In genomic region chr2:112881217-112882000, GRCh38 we compare ENCODE assay signal across 8 cellular contexts. TPM values are rescaled to one million over a fixed set of nuclear protein-coding genes. Genes with fewer than 3 reads are reported as not detected.
DNase-seq lines count a peak whose midpoint lies in the region; ATAC-seq and TF ChIP-seq lines count a peak whose summit lies in the region.

No MANE protein-coding gene starts in this region.

- intact Hi-C loops in activated CD4-positive, alpha-beta T cell treated with anti-CD3 and anti-CD28 coated beads for 36 hours (cut with DNase I, micrococcal nuclease) = loop anchor here in 1 of 2 experiments (10.0 kb wide), 1 partner anchor 277 kb away; no protein-coding TSS in a partner anchor
- intact Hi-C loops in transverse colon (cut with DNase I; ENCODE audit: low total_unique reads) = no loop called here

- no peaks in the 10 kb centered on the region for H4K20me1 ChIP-seq in Loucy (ENCODE audit: insufficient read depth, low read length, poor library complexity, severe bottlenecking)

- no peaks in the 10 kb centered on the region for H3K9me3 ChIP-seq in Loucy (ENCODE audit: insufficient read depth, low read depth, low read length)
- no peaks in the 10 kb centered on the region for H3K9me3 ChIP-seq in transverse colon

- no peaks in the 10 kb centered on the region for H3K27me3 Mint-ChIP-seq in activated CD4-positive, alpha-beta T cell treated with anti-CD3 and anti-CD28 coated beads for 36 hours

- TF ChIP-seq CTCF in Loucy (conservative IDR thresholded peaks at IDR 0.05; ENCODE audit: low read length) (no peak), astrocyte of the cerebellum (IDR thresholded peaks at IDR 0.05; ENCODE audit: low read depth, low read length, missing control alignments) (no peak), transverse colon (IDR thresholded peaks at IDR 0.05) (no peak)

- H3K9me3 Mint-ChIP-seq in activated CD4-positive, alpha-beta T cell treated with anti-CD3 and anti-CD28 coated beads for 36 hours (ENCODE audit: low read depth) = no peaks in the 10 kb centered on the region

- TF ChIP-seq POLR2A in transverse colon (IDR thresholded peaks at IDR 0.05) = no peak

- H3K36me3 Mint-ChIP-seq in activated CD4-positive, alpha-beta T cell treated with anti-CD3 and anti-CD28 coated beads for 36 hours (ENCODE audit: low read depth) = no peaks in the 10 kb centered on the region

- H3K4me1 ChIP-seq in Loucy (ENCODE audit: insufficient read depth, low read length, poor library complexity, severe bottlenecking) (peaks cover 22% of the 10 kb centered on the region), transverse colon (no peaks in the 10 kb centered on the region)

- H2AFZ ChIP-seq in Loucy (ENCODE audit: low read length) = peak overlapping the region; percentile 64; the same call in 1 of the 2 replicates

- in situ Hi-C loops in astrocyte of the cerebellum (cut with HindIII; ENCODE audit: low sequenced_read_pairs) = no loop called here
- in situ Hi-C loops in transverse colon (cut with MboI; ENCODE audit: low pct_ligation_motif_present in 1 of 4, low pct_unique_long_range_greater_than_20kb in 1 of 4, low sequenced_read_pairs in 3 of 4) = loop anchor here in 1 of 4 donors (25.0 kb wide), 1 partner anchor 119 kb away; the partner anchor contains the start of gene CKAP2L

- peak; percentile 76 for ATAC-seq in activated CD4-positive, alpha-beta T cell treated with anti-CD3 and anti-CD28 coated beads for 36 hours
- peak; percentile 73 for ATAC-seq in GM21717 (IDR thresholded peaks at IDR 0.05; ENCODE audit: unreplicated experiment)

- H3K27ac Mint-ChIP-seq in activated CD4-positive, alpha-beta T cell treated with anti-CD3 and anti-CD28 coated beads for 36 hours = no peak overlapping the region

- no peaks in the 10 kb centered on the region for H3F3A ChIP-seq in Loucy (ENCODE audit: low read depth)

- peaks cover 25% of the 10 kb centered on the region for H3K4me1 Mint-ChIP-seq in activated CD4-positive, alpha-beta T cell treated with anti-CD3 and anti-CD28 coated beads for 36 hours

- no peak for TF ChIP-seq EP300 in transverse colon (IDR thresholded peaks at IDR 0.05; ENCODE audit: low read depth)

- H3K27me3 ChIP-seq in Loucy (ENCODE audit: insufficient read depth, low read length, poor library complexity, severe bottlenecking) (no peaks in the 10 kb centered on the region), transverse colon (no peaks in the 10 kb centered on the region)

- POLR2A ChIA-PET in activated CD4-positive, alpha-beta T cell treated with anti-CD3 and anti-CD28 coated beads for 36 hours (lab: Charles Lee) = no interaction called here

- DNase-seq in activated CD4-positive, alpha-beta T cell treated with anti-CD3 and anti-CD28 coated beads for 36 hours = peak; percentile 69
- DNase-seq in activated CD4-positive, alpha-beta T cell treated with anti-CD3 and anti-CD28 coated beads for 4 hours = no peak
- DNase-seq in astrocyte of the cerebellum (ENCODE audit: low read depth) (peak; percentile 35), nucleus accumbens (lab: John Stamatoyannopoulos, UW) (peak in 33 of 56 donors; percentile 8 to 71 (median 26)), transverse colon (no peak), GOT3 (lab: John Stamatoyannopoulos, UW) (no peak)

- H3K4me3 ChIP-seq in Loucy (ENCODE audit: low read length, poor library complexity, severe bottlenecking) = no peak overlapping the region
- H3K4me3 ChIP-seq in astrocyte of the cerebellum (ENCODE audit: low read depth, low read length) = no peak overlapping the region
- H3K4me3 ChIP-seq in transverse colon = no peak overlapping the region

- no peaks in the 10 kb centered on the region for H3K9me2 ChIP-seq in Loucy (replicated peaks; ENCODE audit: low read depth, low read length)

- H3K36me3 ChIP-seq in Loucy (ENCODE audit: insufficient read depth, low read length) (no peaks in the 10 kb centered on the region), transverse colon (no peaks in the 10 kb centered on the region)

- peak overlapping the region; percentile 32 for H3K4me2 ChIP-seq in Loucy (ENCODE audit: low read depth, low read length, poor library complexity, severe bottlenecking)

- H3K27ac ChIP-seq in transverse colon = no peak overlapping the region

- 59 to 74% methylated on average over 5 to 6 of the region's 6 CpGs for WGBS in transverse colon (ENCODE audit: low coverage in 1 of 2), 2 donors

- H3K4me3 Mint-ChIP-seq in activated CD4-positive, alpha-beta T cell treated with anti-CD3 and anti-CD28 coated beads for 36 hours = no peak overlapping the region

- CTCF ChIA-PET in activated CD4-positive, alpha-beta T cell treated with anti-CD3 and anti-CD28 coated beads for 36 hours (lab: Charles Lee) = interaction anchor here (0.5 to 3.1 kb wide), 6 partner anchors 10 to 943 kb away, joined by 3 to 36 read pairs (median 3); no protein-coding TSS in a partner anchor

- no peaks in the 10 kb centered on the region for H3K79me2 ChIP-seq in Loucy (ENCODE audit: insufficient read depth, low read length)

- H3K9ac ChIP-seq in Loucy (ENCODE audit: low read depth, low read length, poor library complexity, severe bottlenecking) = no peak overlapping the region

RNA-seq across cellular contexts. Expression of gene IL37, which starts 29.6 kb away (rescaled TPM):
- not detected for total RNA-seq in activated CD4-positive, alpha-beta T cell treated with anti-CD3 and anti-CD28 coated beads for 36 hours
- total RNA-seq in transverse colon = 1 to 10 TPM in 2 of 4 donors, not detected in 2; 1.1 to 2.6 TPM

RNA-seq across cellular contexts. Expression of gene IL1B, which starts 44.8 kb away (rescaled TPM):
- under 1 TPM; 0.18 to 0.37 TPM for total RNA-seq in activated CD4-positive, alpha-beta T cell treated with anti-CD3 and anti-CD28 coated beads for 36 hours
- total RNA-seq in transverse colon = 1 to 10 TPM in 3 of 4 donors, not detected in 1; 1.9 to 7.1 (median 4.6) TPM

Comparison
In these comparisons a context has a peak if more than half of its experiments do, and no peak if none do; other contexts are left out.
1. DNase-seq: peak in activated CD4-positive, alpha-beta T cell treated with anti-CD3 and anti-CD28 coated beads for 36 hours (single experiment), astrocyte of the cerebellum (single experiment) and nucleus accumbens (33 of 56); none in activated CD4-positive, alpha-beta T cell treated with anti-CD3 and anti-CD28 coated beads for 4 hours (0 of 2), transverse colon (single experiment) and GOT3 (single experiment).